ENCODE assay signal across 19 cellular contexts in genomic region chr5:54242287-54242686, GRCh38.
"Had no signal": no experiment of that assay in that cellular context is flagged by ENCODE, and none has a peak within 500 bp of the region (broad histone marks: within the 10 kb centered on the region; RNA-seq: fewer than 3 reads in every experiment).

No MANE protein-coding gene starts in this region.

- DNase-seq: Karpas-422, KG1, MM.1S, NCI-H1092 treated with DMSO at 0.1 percent for 48 hours, NCI-H1436, NCI-H187, NCI-H2029, NCI-H2171 treated with DMSO at 0.1 percent for 48 hours, NCI-H226, NCI-H446, NCI-H510A, NCI-H524 treated with DMSO at 0.1 percent for 48 hours, NCI-H69, NCI-H774, RPMI8226, SHP77, SK-N-SH, SW 1271 had no signal

- H3K27ac ChIP-seq: HL-60 had no signal

- H3K9me3 ChIP-seq: SK-N-SH had no signal
